ENCODE assay signal across 1 cellular context in genomic region chr1:230158422-230159291, GRCh38.
A peak's percentile ranks its signal among the peaks of the same experiment; 100 is the strongest.
TF ChIP-seq lines count a peak whose summit lies in the region.

No MANE protein-coding gene starts in this region.

TF ChIP-seq in HepG2, 621 proteins besides CTCF, POLR2A, EP300 and RAD21 (continued from another document and continues in another):
- TF ChIP-seq ZFX (CRISPR knock-in tag; IDR thresholded peaks at IDR 0.05; ENCODE audit: low read depth) (peak; percentile 16; the same call in 1 of the 2 replicates), GPBP1L1 (CRISPR knock-in tag; IDR thresholded peaks at IDR 0.05) (no peak), STAT6 (CRISPR knock-in tag; IDR thresholded peaks at IDR 0.05; ENCODE audit: borderline replicate concordance) (peak; percentile 98), FOXJ3 (CRISPR knock-in tag; IDR thresholded peaks at IDR 0.05; ENCODE audit: borderline replicate concordance) (peak; percentile 92), MAF1 (CRISPR knock-in tag; IDR thresholded peaks at IDR 0.05; ENCODE audit: borderline replicate concordance) (no peak), ZNF552 (CRISPR knock-in tag; IDR thresholded peaks at IDR 0.05; ENCODE audit: borderline replicate concordance) (0 out of 2 replicates have a peak, but pooled peaks have one; percentile 31), ZC3H13 (CRISPR knock-in tag; IDR thresholded peaks at IDR 0.05) (0 out of 2 replicates have a peak, but pooled peaks have one; percentile 59), ZNF451 (CRISPR knock-in tag; IDR thresholded peaks at IDR 0.05) (no peak), MXI1 (IDR thresholded peaks at IDR 0.05; ENCODE audit: borderline replicate concordance, low read depth, low read length) (peak; percentile 74; the same call in 1 of the 3 replicates), YEATS4 (CRISPR knock-in tag; IDR thresholded peaks at IDR 0.05; ENCODE audit: borderline replicate concordance) (peak; percentile 55; the same call in 1 of the 2 replicates), HMG20A (CRISPR knock-in tag; IDR thresholded peaks at IDR 0.05; ENCODE audit: borderline replicate concordance) (peak; percentile 93), FOXA3 (CRISPR knock-in tag; IDR thresholded peaks at IDR 0.05) (peak; percentile 91), ZNF124 (CRISPR knock-in tag; IDR thresholded peaks at IDR 0.05) (peak; percentile 67; the same call in 1 of the 2 replicates), HCFC1 (IDR thresholded peaks at IDR 0.05; ENCODE audit: low read depth, low read length) (no peak), ELF4 (CRISPR knock-in tag; IDR thresholded peaks at IDR 0.05; ENCODE audit: borderline replicate concordance) (no peak), ZNF547 (CRISPR knock-in tag; IDR thresholded peaks at IDR 0.05) (no peak), ZFP36 (IDR thresholded peaks at IDR 0.05; ENCODE audit: borderline replicate concordance, low read depth, low read length, partially characterized antibody) (no peak), TBL1XR1 (IDR thresholded peaks at IDR 0.05; ENCODE audit: borderline replicate concordance, low read length, partially characterized antibody) (peak; percentile 99), KDM1A (CRISPR knock-in tag; IDR thresholded peaks at IDR 0.05) (peak; percentile 65; the same call in 1 of the 2 replicates), FOXP1 (IDR thresholded peaks at IDR 0.05) (peak; percentile 61; the same call in 1 of the 2 replicates), FOXP1 (CRISPR knock-in tag; IDR thresholded peaks at IDR 0.05) (peak; percentile 88), ZNF891 (CRISPR knock-in tag; IDR thresholded peaks at IDR 0.05) (no peak), SETDB1 (CRISPR knock-in tag; IDR thresholded peaks at IDR 0.05; ENCODE audit: borderline replicate concordance) (no peak), FLYWCH1 (CRISPR knock-in tag; IDR thresholded peaks at IDR 0.05) (0 out of 2 replicates have a peak, but pooled peaks have one; percentile 9), NCOA5 (CRISPR knock-in tag; IDR thresholded peaks at IDR 0.05) (no peak), HNF4A (CRISPR knock-in tag; IDR thresholded peaks at IDR 0.05) (peak; percentile 98), ZHX1 (CRISPR knock-in tag; IDR thresholded peaks at IDR 0.05; ENCODE audit: low read depth) (no peak), MAFF (IDR thresholded peaks at IDR 0.05; ENCODE audit: low read depth, low read length) (peak; percentile 84), TCF7 (IDR thresholded peaks at IDR 0.05; ENCODE audit: low read depth) (peak; percentile 90), CCAR2 (optimal IDR thresholded peaks at IDR 0.05; ENCODE audit: low read depth, low read length) (no peak), IRF2 (CRISPR knock-in tag; IDR thresholded peaks at IDR 0.05) (peak; percentile 93)
- TF ChIP-seq, protein P1, sequence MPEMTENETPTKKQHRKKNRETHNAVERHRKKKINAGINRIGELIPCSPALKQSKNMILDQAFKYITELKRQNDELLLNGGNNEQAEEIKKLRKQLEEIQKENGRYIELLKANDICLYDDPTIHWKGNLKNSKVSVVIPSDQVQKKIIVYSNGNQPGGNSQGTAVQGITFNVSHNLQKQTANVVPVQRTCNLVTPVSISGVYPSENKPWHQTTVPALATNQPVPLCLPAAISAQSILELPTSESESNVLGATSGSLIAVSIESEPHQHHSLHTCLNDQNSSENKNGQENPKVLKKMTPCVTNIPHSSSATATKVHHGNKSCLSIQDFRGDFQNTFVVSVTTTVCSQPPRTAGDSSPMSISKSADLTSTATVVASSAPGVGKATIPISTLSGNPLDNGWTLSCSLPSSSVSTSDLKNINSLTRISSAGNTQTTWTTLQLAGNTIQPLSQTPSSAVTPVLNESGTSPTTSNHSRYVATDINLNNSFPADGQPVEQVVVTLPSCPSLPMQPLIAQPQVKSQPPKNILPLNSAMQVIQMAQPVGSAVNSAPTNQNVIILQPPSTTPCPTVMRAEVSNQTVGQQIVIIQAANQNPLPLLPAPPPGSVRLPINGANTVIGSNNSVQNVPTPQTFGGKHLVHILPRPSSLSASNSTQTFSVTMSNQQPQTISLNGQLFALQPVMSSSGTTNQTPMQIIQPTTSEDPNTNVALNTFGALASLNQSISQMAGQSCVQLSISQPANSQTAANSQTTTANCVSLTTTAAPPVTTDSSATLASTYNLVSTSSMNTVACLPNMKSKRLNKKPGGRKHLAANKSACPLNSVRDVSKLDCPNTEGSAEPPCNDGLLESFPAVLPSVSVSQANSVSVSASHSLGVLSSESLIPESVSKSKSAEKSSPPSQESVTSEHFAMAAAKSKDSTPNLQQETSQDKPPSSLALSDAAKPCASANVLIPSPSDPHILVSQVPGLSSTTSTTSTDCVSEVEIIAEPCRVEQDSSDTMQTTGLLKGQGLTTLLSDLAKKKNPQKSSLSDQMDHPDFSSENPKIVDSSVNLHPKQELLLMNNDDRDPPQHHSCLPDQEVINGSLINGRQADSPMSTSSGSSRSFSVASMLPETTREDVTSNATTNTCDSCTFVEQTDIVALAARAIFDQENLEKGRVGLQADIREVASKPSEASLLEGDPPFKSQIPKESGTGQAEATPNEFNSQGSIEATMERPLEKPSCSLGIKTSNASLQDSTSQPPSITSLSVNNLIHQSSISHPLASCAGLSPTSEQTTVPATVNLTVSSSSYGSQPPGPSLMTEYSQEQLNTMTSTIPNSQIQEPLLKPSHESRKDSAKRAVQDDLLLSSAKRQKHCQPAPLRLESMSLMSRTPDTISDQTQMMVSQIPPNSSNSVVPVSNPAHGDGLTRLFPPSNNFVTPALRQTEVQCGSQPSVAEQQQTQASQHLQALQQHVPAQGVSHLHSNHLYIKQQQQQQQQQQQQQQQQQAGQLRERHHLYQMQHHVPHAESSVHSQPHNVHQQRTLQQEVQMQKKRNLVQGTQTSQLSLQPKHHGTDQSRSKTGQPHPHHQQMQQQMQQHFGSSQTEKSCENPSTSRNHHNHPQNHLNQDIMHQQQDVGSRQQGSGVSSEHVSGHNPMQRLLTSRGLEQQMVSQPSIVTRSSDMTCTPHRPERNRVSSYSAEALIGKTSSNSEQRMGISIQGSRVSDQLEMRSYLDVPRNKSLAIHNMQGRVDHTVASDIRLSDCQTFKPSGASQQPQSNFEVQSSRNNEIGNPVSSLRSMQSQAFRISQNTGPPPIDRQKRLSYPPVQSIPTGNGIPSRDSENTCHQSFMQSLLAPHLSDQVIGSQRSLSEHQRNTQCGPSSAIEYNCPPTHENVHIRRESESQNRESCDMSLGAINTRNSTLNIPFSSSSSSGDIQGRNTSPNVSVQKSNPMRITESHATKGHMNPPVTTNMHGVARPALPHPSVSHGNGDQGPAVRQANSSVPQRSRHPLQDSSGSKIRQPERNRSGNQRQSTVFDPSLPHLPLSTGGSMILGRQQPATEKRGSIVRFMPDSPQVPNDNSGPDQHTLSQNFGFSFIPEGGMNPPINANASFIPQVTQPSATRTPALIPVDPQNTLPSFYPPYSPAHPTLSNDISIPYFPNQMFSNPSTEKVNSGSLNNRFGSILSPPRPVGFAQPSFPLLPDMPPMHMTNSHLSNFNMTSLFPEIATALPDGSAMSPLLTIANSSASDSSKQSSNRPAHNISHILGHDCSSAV (CRISPR knock-in tag; IDR thresholded peaks at IDR 0.05; ENCODE audit: borderline replicate concordance) = no peak
- TF ChIP-seq, protein P2, sequence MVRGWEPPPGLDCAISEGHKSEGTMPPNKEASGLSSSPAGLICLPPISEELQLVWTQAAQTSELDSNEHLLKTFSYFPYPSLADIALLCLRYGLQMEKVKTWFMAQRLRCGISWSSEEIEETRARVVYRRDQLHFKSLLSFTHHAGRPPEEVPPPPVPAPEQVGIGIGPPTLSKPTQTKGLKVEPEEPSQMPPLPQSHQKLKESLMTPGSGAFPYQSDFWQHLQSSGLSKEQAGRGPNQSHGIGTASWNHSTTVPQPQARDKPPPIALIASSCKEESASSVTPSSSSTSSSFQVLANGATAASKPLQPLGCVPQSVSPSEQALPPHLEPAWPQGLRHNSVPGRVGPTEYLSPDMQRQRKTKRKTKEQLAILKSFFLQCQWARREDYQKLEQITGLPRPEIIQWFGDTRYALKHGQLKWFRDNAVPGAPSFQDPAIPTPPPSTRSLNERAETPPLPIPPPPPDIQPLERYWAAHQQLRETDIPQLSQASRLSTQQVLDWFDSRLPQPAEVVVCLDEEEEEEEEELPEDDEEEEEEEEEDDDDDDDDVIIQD (CRISPR knock-in tag; IDR thresholded peaks at IDR 0.05; ENCODE audit: low read depth) = no peak; the same call in 1 of the 2 replicates
- TF ChIP-seq, protein P3, sequence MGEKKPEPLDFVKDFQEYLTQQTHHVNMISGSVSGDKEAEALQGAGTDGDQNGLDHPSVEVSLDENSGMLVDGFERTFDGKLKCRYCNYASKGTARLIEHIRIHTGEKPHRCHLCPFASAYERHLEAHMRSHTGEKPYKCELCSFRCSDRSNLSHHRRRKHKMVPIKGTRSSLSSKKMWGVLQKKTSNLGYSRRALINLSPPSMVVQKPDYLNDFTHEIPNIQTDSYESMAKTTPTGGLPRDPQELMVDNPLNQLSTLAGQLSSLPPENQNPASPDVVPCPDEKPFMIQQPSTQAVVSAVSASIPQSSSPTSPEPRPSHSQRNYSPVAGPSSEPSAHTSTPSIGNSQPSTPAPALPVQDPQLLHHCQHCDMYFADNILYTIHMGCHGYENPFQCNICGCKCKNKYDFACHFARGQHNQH (CRISPR knock-in tag; IDR thresholded peaks at IDR 0.05) = peak; percentile 83
- TF ChIP-seq, protein P4, sequence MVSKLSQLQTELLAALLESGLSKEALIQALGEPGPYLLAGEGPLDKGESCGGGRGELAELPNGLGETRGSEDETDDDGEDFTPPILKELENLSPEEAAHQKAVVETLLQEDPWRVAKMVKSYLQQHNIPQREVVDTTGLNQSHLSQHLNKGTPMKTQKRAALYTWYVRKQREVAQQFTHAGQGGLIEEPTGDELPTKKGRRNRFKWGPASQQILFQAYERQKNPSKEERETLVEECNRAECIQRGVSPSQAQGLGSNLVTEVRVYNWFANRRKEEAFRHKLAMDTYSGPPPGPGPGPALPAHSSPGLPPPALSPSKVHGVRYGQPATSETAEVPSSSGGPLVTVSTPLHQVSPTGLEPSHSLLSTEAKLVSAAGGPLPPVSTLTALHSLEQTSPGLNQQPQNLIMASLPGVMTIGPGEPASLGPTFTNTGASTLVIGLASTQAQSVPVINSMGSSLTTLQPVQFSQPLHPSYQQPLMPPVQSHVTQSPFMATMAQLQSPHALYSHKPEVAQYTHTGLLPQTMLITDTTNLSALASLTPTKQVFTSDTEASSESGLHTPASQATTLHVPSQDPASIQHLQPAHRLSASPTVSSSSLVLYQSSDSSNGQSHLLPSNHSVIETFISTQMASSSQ (IDR thresholded peaks at IDR 0.05; ENCODE audit: low read depth) = peak; percentile 84
- TF ChIP-seq, protein P4 (CRISPR knock-in tag; IDR thresholded peaks at IDR 0.05; ENCODE audit: borderline replicate concordance) = peak; percentile 79; the same call in 1 of the 2 replicates
